In genomic region chr6:121335111-121336008, GRCh38 we compare ENCODE assay signal across 8 cellular contexts.
A peak's percentile ranks its signal among the peaks of the same experiment; 100 is the strongest.
DNase-seq lines count a peak whose midpoint lies in the region; ATAC-seq lines count a peak whose summit lies in the region.

No MANE protein-coding gene starts in this region.

- no peaks in the 10 kb centered on the region for H3K36me3 ChIP-seq in duodenal mucosa (ENCODE audit: control insufficient read depth in 1 of 2, insufficient read depth in 2 of 2, low read length in 2 of 2)
- no peaks in the 10 kb centered on the region for H3K36me3 ChIP-seq in mucosa of stomach (ENCODE audit: control insufficient read depth, insufficient read depth, low read length)

- peaks cover 0 to 8% of the 10 kb centered on the region in 2 donors for H3K4me1 ChIP-seq in duodenal mucosa (ENCODE audit: control insufficient read depth in 1 of 2, insufficient read depth in 2 of 2, low read length in 2 of 2)
- H3K4me1 ChIP-seq in mucosa of stomach (ENCODE audit: control insufficient read depth, insufficient read depth, low read length) = no peaks in the 10 kb centered on the region

- H3K27ac ChIP-seq in duodenal mucosa (ENCODE audit: low read depth, low read length) = peak overlapping the region; percentile 97

- no peaks in the 10 kb centered on the region for H3K36me3 Mint-ChIP-seq in activated naive CD4-positive, alpha-beta T cell treated with anti-CD3 and anti-CD28 coated beads, Interleukin-2, amount 50 U/mL, for 24 hours

- H3K4me1 Mint-ChIP-seq in activated naive CD4-positive, alpha-beta T cell treated with anti-CD3 and anti-CD28 coated beads, Interleukin-2, amount 50 U/mL, for 24 hours = peaks cover 44% of the 10 kb centered on the region

- H3K9ac ChIP-seq in duodenal mucosa (ENCODE audit: low read depth in 1 of 2, low read length in 2 of 2) (peak overlapping the region; percentile 80 to 96), mucosa of stomach (ENCODE audit: low read length) (peak overlapping the region; percentile 93)

- ATAC-seq in HG03342 (IDR thresholded peaks at IDR 0.05; ENCODE audit: unreplicated experiment) (no peak), HG02981 (IDR thresholded peaks at IDR 0.05; ENCODE audit: unreplicated experiment) (no peak)

- H3K27me3 ChIP-seq in duodenal mucosa (ENCODE audit: control insufficient read depth in 1 of 2, insufficient read depth in 2 of 2, low read length in 2 of 2) (no peaks in the 10 kb centered on the region), mucosa of stomach (ENCODE audit: control insufficient read depth, insufficient read depth, low read length) (no peaks in the 10 kb centered on the region)

- no peak for DNase-seq in activated naive CD4-positive, alpha-beta T cell (lab: John Stamatoyannopoulos, UW)
- DNase-seq in NCI-H82 treated with DMSO at 0.1 percent for 48 hours (lab: John Stamatoyannopoulos, UW; ENCODE audit: unreplicated experiment) (peak; percentile 87), RPMI8226 (no peak)

- peak overlapping the region; percentile 92 for H3K4me3 Mint-ChIP-seq in activated naive CD4-positive, alpha-beta T cell treated with anti-CD3 and anti-CD28 coated beads, Interleukin-2, amount 50 U/mL, for 24 hours

- H3K27ac Mint-ChIP-seq in activated naive CD4-positive, alpha-beta T cell treated with anti-CD3 and anti-CD28 coated beads, Interleukin-2, amount 50 U/mL, for 24 hours = peak overlapping the region; percentile 99

- H3K4me3 ChIP-seq in duodenal mucosa (ENCODE audit: low read depth in 1 of 2, low read length in 2 of 2) (peak overlapping the region; percentile 81 to 89), mucosa of stomach (ENCODE audit: low read length) (peak overlapping the region; percentile 83)

- H3K9me3 Mint-ChIP-seq in activated naive CD4-positive, alpha-beta T cell treated with anti-CD3 and anti-CD28 coated beads, Interleukin-2, amount 50 U/mL, for 24 hours = no peaks in the 10 kb centered on the region

- H3K27me3 Mint-ChIP-seq in activated naive CD4-positive, alpha-beta T cell treated with anti-CD3 and anti-CD28 coated beads, Interleukin-2, amount 50 U/mL, for 24 hours = no peaks in the 10 kb centered on the region

- H3K9me3 ChIP-seq in duodenal mucosa (ENCODE audit: control insufficient read depth in 1 of 2, low read length in 2 of 2) (no peaks in the 10 kb centered on the region), mucosa of stomach (ENCODE audit: control insufficient read depth, low read length) (no peaks in the 10 kb centered on the region)
